Comparison of ENCODE assay signal across 8 cellular contexts in the genomic region with DNA sequence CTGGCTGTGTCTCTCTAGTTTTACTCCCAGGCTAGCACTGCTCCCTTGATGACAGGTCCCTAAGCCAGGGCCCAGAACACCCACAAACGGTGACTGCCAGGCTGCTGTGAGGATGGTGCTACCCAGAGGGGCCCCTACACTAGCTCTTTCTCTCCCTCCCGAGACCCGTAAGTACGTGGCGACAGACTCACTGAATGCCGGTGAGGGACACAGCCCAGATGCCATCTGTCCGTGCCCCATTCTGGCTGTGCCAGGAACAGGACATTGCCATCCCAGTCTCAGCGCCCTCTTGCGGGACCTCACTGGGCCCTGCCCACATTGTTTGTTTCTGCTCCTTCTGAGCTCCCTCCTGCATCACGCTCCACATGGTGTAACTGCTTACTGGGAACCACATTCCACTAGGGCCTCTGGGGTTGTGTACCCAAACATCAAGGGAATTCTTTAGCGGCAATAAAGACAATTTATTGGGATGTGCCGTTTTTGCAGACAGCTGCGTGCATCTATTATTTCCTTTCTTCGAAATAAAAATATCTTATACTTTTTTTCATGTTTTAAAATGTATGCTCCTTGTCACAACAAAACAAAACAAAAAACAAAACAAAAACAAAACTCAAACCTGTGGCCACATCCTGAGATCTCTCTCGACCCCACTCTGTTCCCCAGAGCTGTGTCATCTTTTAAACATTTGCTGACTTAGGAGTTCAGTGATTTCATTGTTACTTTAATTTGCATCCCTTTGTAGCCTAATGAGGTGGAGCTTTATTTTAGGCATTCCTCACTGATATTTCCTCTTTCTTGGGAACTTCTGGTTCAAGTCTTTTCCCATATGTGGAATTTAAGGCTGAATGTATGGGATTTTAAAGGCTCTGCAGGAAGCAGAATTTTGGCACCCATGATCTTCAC. TPM values are rescaled to one million over a fixed set of nuclear protein-coding genes. Genes with fewer than 3 reads are reported as not detected.
A peak's percentile ranks its signal among the peaks of the same experiment; 100 is the strongest.
DNase-seq lines count a peak whose midpoint lies in the region; ATAC-seq, FAIRE-seq and TF ChIP-seq lines count a peak whose summit lies in the region.

No MANE protein-coding gene starts in this region.

- FAIRE-seq in kidney (lab: Jason Lieb, UNC) = no peak

- peaks cover 0 to 3% of the 10 kb centered on the region in 2 donors for H3K4me1 ChIP-seq in kidney (ENCODE audit: control insufficient read depth in 1 of 2, insufficient read depth in 1 of 2, low read depth in 1 of 2, low read length in 2 of 2)

- ATAC-seq in HG03520 (IDR thresholded peaks at IDR 0.05; ENCODE audit: unreplicated experiment) (no peak), HG02588 (IDR thresholded peaks at IDR 0.05; ENCODE audit: unreplicated experiment) (no peak)

- no peak overlapping the region for H3K9ac ChIP-seq in kidney (ENCODE audit: low read length in 2 of 2)

- no peaks in the 10 kb centered on the region for H3K36me3 ChIP-seq in kidney (ENCODE audit: control insufficient read depth in 1 of 2, insufficient read depth in 2 of 2, low read length in 2 of 2)

- H3K4me3 ChIP-seq in AG04449 (ENCODE audit: low read depth, low read length) = no peak overlapping the region
- H3K4me3 ChIP-seq in GM12865 (ENCODE audit: low read depth, low read length) = no peak overlapping the region
- H3K4me3 ChIP-seq in cardiac fibroblast (replicated peaks in 1 of 2; ENCODE audit: low read depth in 2 of 2, low read length in 2 of 2) = no peak overlapping the region
- H3K4me3 ChIP-seq in kidney (ENCODE audit: low read length in 2 of 2) = no peak overlapping the region

- intact Hi-C loops in kidney (cut with DNase I) = no loop called here

- H3K27ac ChIP-seq in kidney (ENCODE audit: low read depth in 2 of 2, low read length in 2 of 2) = no peak overlapping the region

- H3K9me3 ChIP-seq in kidney (ENCODE audit: control insufficient read depth in 1 of 2, low read length in 2 of 2) = no peaks in the 10 kb centered on the region

- TF ChIP-seq CTCF in AG04449 (IDR thresholded peaks at IDR 0.05; ENCODE audit: insufficient read depth, low read length, missing control alignments) (peak; percentile 92), GM12865 (IDR thresholded peaks at IDR 0.05; ENCODE audit: insufficient read depth, low read depth, low read length, missing control alignments) (peak; percentile 46), cardiac fibroblast (IDR thresholded peaks at IDR 0.05; ENCODE audit: low read depth, low read length) (peak; percentile 73), kidney (IDR thresholded peaks at IDR 0.05; ENCODE audit: borderline replicate concordance, extremely low read depth, insufficient read depth) (peak; percentile 54)

- CTCF ChIA-PET in AG04449 (lab: Yijun Ruan, JAX) = interaction anchor here (0.7 to 2.8 kb wide), 30 partner anchors 8 to 630 kb away, joined by 3 to 32 read pairs (median 4); a partner anchor contains a TSS

- DNase-seq in AG04449 (ENCODE audit: low read depth, low spot score) (peak; percentile 40), GM12865 (ENCODE audit: low read depth) (peak; percentile 29), NCI-H774 (lab: John Stamatoyannopoulos, UW) (peak; percentile 19), cardiac fibroblast (ENCODE audit: low read depth in 2 of 2) (peak; percentile 69 to 72), kidney (peak; percentile 86), superior temporal gyrus (ENCODE audit: extremely low spot score) (peak; percentile 83)

- POLR2A ChIA-PET in AG04449 (lab: Yijun Ruan, JAX) = no interaction called here

RNA-seq across cellular contexts. Expression of a gene that starts 4.4 kb away (rescaled TPM):
- 22.4 TPM for total RNA-seq in kidney
- 12.9 TPM for polyA plus RNA-seq in kidney (ENCODE audit: insufficient read depth, low read depth, low replicate concordance)

RNA-seq across cellular contexts. Expression of a gene that starts 31.3 kb away (rescaled TPM):
- 9.3 TPM for total RNA-seq in kidney
- 19.0 TPM for polyA plus RNA-seq in kidney (ENCODE audit: insufficient read depth, low read depth, low replicate concordance)

Comparison
In these comparisons a context has a peak if more than half of its experiments do, and no peak if none do; other contexts are left out.
1. DNase-seq: peak in every context shown above with its lines; median percentile 86 in kidney; 83 in superior temporal gyrus; 70 in cardiac fibroblast; 40 in AG04449; 29 in GM12865; 19 in NCI-H774.